9 cellular contexts compared by ENCODE assay signal in the genomic region with DNA sequence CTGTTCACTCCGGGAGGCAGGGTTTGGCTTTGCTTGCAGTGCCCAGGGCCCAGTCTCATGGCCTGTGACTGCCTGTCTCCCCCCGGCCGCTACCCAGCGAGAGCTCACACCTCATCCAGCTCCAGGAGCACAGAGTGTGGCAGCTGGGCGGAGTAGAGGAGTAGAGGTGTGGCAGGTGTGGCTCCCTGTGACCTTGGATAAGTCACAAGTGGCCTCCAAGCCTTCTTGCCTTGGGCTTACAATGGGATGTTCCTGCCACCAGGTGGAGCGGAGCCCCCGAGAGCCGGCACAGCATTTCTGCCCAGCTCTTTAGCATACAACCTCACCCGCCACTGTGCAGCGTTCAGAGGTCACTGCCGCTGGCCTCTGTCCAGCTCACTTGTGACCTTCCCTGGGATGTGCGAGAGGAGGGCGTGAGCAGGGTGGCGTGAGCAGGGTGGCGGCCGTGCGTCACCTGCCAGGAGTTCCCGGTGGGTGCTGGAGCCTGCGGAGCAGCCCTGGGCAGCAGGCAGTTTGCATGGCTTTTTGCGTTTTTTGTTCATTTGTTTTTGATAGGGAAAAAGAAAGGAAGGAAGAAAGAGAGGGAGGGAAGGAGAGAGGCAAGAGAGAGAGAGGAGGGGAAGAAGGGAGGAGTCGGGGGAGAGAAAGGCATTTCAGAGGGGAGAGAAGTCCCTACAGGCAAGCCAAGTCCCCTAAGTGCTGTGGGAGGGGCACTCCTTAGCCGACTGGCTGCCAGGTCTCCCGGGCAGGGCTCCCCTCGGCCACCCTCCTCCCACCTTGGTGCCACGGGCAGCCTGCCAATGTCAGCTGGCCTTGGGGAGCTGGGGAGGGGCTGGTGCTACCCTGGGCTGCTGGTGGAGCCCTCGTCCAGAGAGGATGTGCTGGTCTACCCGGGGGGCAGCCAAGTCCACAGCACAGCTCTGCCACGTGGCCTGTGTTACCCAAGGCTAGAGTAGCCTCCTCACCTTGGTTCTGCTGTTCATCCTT. TPM values are rescaled to one million over a fixed set of nuclear protein-coding genes. Genes with fewer than 3 reads are reported as not detected.
DNase-seq lines count a peak whose midpoint lies in the region; ATAC-seq, FAIRE-seq and TF ChIP-seq lines count a peak whose summit lies in the region.
"Had no signal": no experiment of that assay in that cellular context is flagged by ENCODE, and none has a peak within 500 bp of the region (broad histone marks: within the 10 kb centered on the region; RNA-seq: fewer than 3 reads in every experiment).

No MANE protein-coding gene starts in this region.

- H3K27ac Mint-ChIP-seq in Caco-2 (ENCODE audit: unreplicated experiment): peak overlapping the region; percentile 33

- no peaks in the 10 kb centered on the region for H3K9me3 Mint-ChIP-seq in Caco-2 (ENCODE audit: unreplicated experiment)

- no peak for TF ChIP-seq POLR2A in endothelial cell of umbilical vein (IDR thresholded peaks at IDR 0.05; ENCODE audit: low read depth, low read length)

- H3K4me3 ChIP-seq in Caco-2 (ENCODE audit: low read depth, low read length) (no peak overlapping the region), endothelial cell of umbilical vein (replicated peaks in 1 of 3; ENCODE audit: insufficient read depth in 1 of 3, low read depth in 1 of 3, low read length in 3 of 3) (no peak overlapping the region), mucosa of stomach (ENCODE audit: low read length) (no peak overlapping the region)

- H3K27me3 ChIP-seq in Caco-2 (replicated peaks; ENCODE audit: control insufficient read depth, insufficient read depth, low read length) (no peaks in the 10 kb centered on the region), endothelial cell of umbilical vein (ENCODE audit: control insufficient read depth in 2 of 2, insufficient read depth in 2 of 2, low read length in 2 of 2) (no peaks in the 10 kb centered on the region), mucosa of stomach (ENCODE audit: control insufficient read depth, insufficient read depth, low read length) (no peaks in the 10 kb centered on the region)

- H2AFZ ChIP-seq in endothelial cell of umbilical vein (ENCODE audit: low read depth, low read length): no peak overlapping the region

- peaks cover 6% of the 10 kb centered on the region for H3K36me3 Mint-ChIP-seq in Caco-2 (ENCODE audit: insufficient read depth, unreplicated experiment)

- no peak overlapping the region for H3K27ac ChIP-seq in endothelial cell of umbilical vein (ENCODE audit: insufficient read depth, low read depth, low read length)

- ATAC-seq in GM18858 (IDR thresholded peaks at IDR 0.05; ENCODE audit: unreplicated experiment): no peak

- no peaks in the 10 kb centered on the region for H3K36me3 ChIP-seq in Caco-2 (ENCODE audit: control insufficient read depth, insufficient read depth, low read length)
- H3K36me3 ChIP-seq in endothelial cell of umbilical vein (ENCODE audit: control insufficient read depth in 2 of 2, extremely low read depth in 1 of 2, insufficient read depth in 2 of 2, low read length in 2 of 2): no peaks in the 10 kb centered on the region
- no peaks in the 10 kb centered on the region for H3K36me3 ChIP-seq in mucosa of stomach (ENCODE audit: control insufficient read depth, insufficient read depth, low read length)

- H3K9ac ChIP-seq in endothelial cell of umbilical vein (replicated peaks; ENCODE audit: extremely low read depth, insufficient read depth, low read length) (no peak overlapping the region), mucosa of stomach (ENCODE audit: low read length) (peak overlapping the region; percentile 61)

- no peaks in the 10 kb centered on the region for H3K9me1 ChIP-seq in endothelial cell of umbilical vein (replicated peaks; ENCODE audit: control insufficient read depth, extremely low read depth, insufficient read depth, low read length)

- H3K27me3 Mint-ChIP-seq in Caco-2 (ENCODE audit: insufficient read depth, unreplicated experiment): no peaks in the 10 kb centered on the region

- no peak for FAIRE-seq in endothelial cell of umbilical vein (lab: Jason Lieb, UNC)
- no peak for FAIRE-seq in HTR-8/SVneo (lab: Jason Lieb, UNC)

- H3K79me2 ChIP-seq in endothelial cell of umbilical vein (ENCODE audit: control insufficient read depth, insufficient read depth, low read length): no peaks in the 10 kb centered on the region

- intact Hi-C loops in Caco-2 (cut with micrococcal nuclease; ENCODE audit: unreplicated experiment) (no loop called here), endothelial cell of umbilical vein (cut with micrococcal nuclease) (no loop called here)

- POLR2A ChIA-PET in Caco-2 (lab: Charles Lee) (no interaction called here), endothelial cell of umbilical vein (lab: Charles Lee) (no interaction called here)

- CTCF ChIA-PET in Caco-2 (lab: Charles Lee) (no interaction called here), endothelial cell of umbilical vein (lab: Charles Lee) (interaction anchor here (0.6 to 1.9 kb wide), 5 partner anchors 9 to 462 kb away, joined by 3 to 20 read pairs (median 3); no protein-coding TSS in a partner anchor)

- no peak overlapping the region for H3K4me2 ChIP-seq in endothelial cell of umbilical vein (ENCODE audit: insufficient read depth, low read length)

- dilution Hi-C loops in endothelial cell of umbilical vein (cut with MboI; ENCODE audit: extremely low pct_ligation_motif_present, low sequenced_read_pairs): no loop called here

- no peak overlapping the region for H3K4me3 Mint-ChIP-seq in Caco-2 (ENCODE audit: unreplicated experiment)

- DNase-seq in Caco-2: peak in 1 of 2 experiments; percentile 30
- DNase-seq in LoVo (ENCODE audit: low spot score): peak; percentile 65
- DNase-seq in endothelial cell of umbilical vein (ENCODE audit: low read depth, low spot score): peak; percentile 56
- no peak for DNase-seq in Kasumi-1 (lab: John Stamatoyannopoulos, UW)
- no peak for DNase-seq in C1 segment of cervical spinal cord (lab: John Stamatoyannopoulos, UW)
- no peak for DNase-seq in HTR-8/SVneo (ENCODE audit: insufficient read length, low spot score)
- DNase-seq: activated naive CD4-positive, alpha-beta T cell had no signal

- no peaks in the 10 kb centered on the region for H4K20me1 ChIP-seq in endothelial cell of umbilical vein (replicated peaks; ENCODE audit: control insufficient read depth, extremely low read depth, insufficient read depth, low read length)

- H3K9me3 ChIP-seq in Caco-2 (no peaks in the 10 kb centered on the region), endothelial cell of umbilical vein (replicated peaks; ENCODE audit: control insufficient read depth, insufficient read depth, low read length) (no peaks in the 10 kb centered on the region), mucosa of stomach (ENCODE audit: control insufficient read depth, low read length) (no peaks in the 10 kb centered on the region)

- H3K4me1 Mint-ChIP-seq in Caco-2 (ENCODE audit: low read depth, unreplicated experiment): no peaks in the 10 kb centered on the region

- no peak for TF ChIP-seq CTCF in Caco-2 (IDR thresholded peaks at IDR 0.05; ENCODE audit: insufficient read depth in 1 of 2, low read depth in 1 of 2, low read length in 1 of 2, severe bottlenecking in 1 of 2, unreplicated experiment in 1 of 2)
- peak; percentile 35 to 69 for TF ChIP-seq CTCF in endothelial cell of umbilical vein (IDR thresholded peaks at IDR 0.05; ENCODE audit: extremely low read depth in 1 of 2, insufficient read depth in 1 of 2, low read depth in 1 of 2, low read length in 2 of 2)

- H3K4me1 ChIP-seq in Caco-2 (no peaks in the 10 kb centered on the region), endothelial cell of umbilical vein (ENCODE audit: control insufficient read depth, extremely low read depth, insufficient read depth, low read length) (no peaks in the 10 kb centered on the region), mucosa of stomach (ENCODE audit: control insufficient read depth, insufficient read depth, low read length) (peaks cover 21% of the 10 kb centered on the region)

- no TSS peak for BruUV-seq in Caco-2 (replicated peaks; lab: Mats Ljungman, UMichigan)
- no TSS peak for BruUV-seq in endothelial cell of umbilical vein (replicated peaks; lab: Mats Ljungman, UMichigan)

TF ChIP-seq in endothelial cell of umbilical vein, 7 proteins besides CTCF, POLR2A, EP300 and RAD21:
- no peak for TF ChIP-seq POLR2AphosphoS5 (IDR thresholded peaks at IDR 0.05; ENCODE audit: insufficient read depth, low read depth, low read length)
- TF ChIP-seq JUN (IDR thresholded peaks at IDR 0.05; ENCODE audit: borderline replicate concordance, insufficient read depth, insufficient read length, low read depth): no peak
- TF ChIP-seq MYC (IDR thresholded peaks at IDR 0.05; ENCODE audit: low read depth, low read length): no peak
- no peak for TF ChIP-seq EZH2 (IDR thresholded peaks at IDR 0.05; ENCODE audit: borderline replicate concordance, low read depth, low read length, severe bottlenecking)
- no peak for TF ChIP-seq FOS (IDR thresholded peaks at IDR 0.05; ENCODE audit: borderline replicate concordance, insufficient read depth, low read length)
- no peak for TF ChIP-seq GATA2 (IDR thresholded peaks at IDR 0.05; ENCODE audit: insufficient read depth, insufficient read length, low read depth, low read length)
- TF ChIP-seq, protein P1, sequence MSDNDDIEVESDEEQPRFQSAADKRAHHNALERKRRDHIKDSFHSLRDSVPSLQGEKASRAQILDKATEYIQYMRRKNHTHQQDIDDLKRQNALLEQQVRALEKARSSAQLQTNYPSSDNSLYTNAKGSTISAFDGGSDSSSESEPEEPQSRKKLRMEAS (IDR thresholded peaks at IDR 0.05; ENCODE audit: insufficient read depth, insufficient read length): no peak

RNA-seq across cellular contexts. Expression of a gene that starts 42.6 kb away (rescaled TPM):
- total RNA-seq in Caco-2 (2022): not detected in 2 replicates
- not detected in 2 replicates for total RNA-seq in endothelial cell of umbilical vein
- not detected in 2 replicates for polyA plus RNA-seq in endothelial cell of umbilical vein
- not detected in 2 replicates for polyA plus RNA-seq in endothelial cell of umbilical vein (2011; cell fraction: cytosol; rRNA removed)
- not detected in 2 replicates for polyA plus RNA-seq in endothelial cell of umbilical vein (2011; cell fraction: nucleus; rRNA removed)
- polyA plus RNA-seq in endothelial cell of umbilical vein (2012): not detected in 2 replicates
- polyA minus RNA-seq in endothelial cell of umbilical vein: not detected in 2 replicates
- not detected for polyA minus RNA-seq in endothelial cell of umbilical vein (2011; cell fraction: cytosol; rRNA and poly(A)+ RNA removed)
- polyA minus RNA-seq in endothelial cell of umbilical vein (2011; cell fraction: nucleus; rRNA and poly(A)+ RNA removed): not detected in 2 replicates

Comparison
In these comparisons a context has a peak if more than half of its experiments do, and no peak if none do; other contexts are left out.
1. DNase-seq: peak in LoVo (single experiment) and endothelial cell of umbilical vein (single experiment); none in Kasumi-1 (0 of 2), C1 segment of cervical spinal cord (0 of 14) and HTR-8/SVneo (single experiment).
2. CTCF ChIP-seq: peak in endothelial cell of umbilical vein (2 of 2); none in Caco-2 (0 of 2).